30 cellular contexts compared by ENCODE assay signal in genomic region chr17:53971361-53971760, GRCh38.
"Had no signal": no experiment of that assay in that cellular context is flagged by ENCODE, and none has a peak within 500 bp of the region (broad histone marks: within the 10 kb centered on the region; RNA-seq: fewer than 3 reads in every experiment).

No MANE protein-coding gene starts in this region.

- DNase-seq: hippocampal formation; kidney; left colon; left lung; lower lobe of right lung; mammary epithelial cell; mesenchymal stem cell; naive B cell; natural killer cell; nephron progenitor cell; pancreas; posterior cingulate gyrus; retina; right cardiac atrium; stimulated activated CD4-positive, alpha-beta T cell treated with anti-CD3 and anti-CD28 coated beads, Interleukin-12 subunit alpha, Interleukin-12 subunit beta, amount 100 ng/mL, for 4 hours; stimulated activated CD4-positive, alpha-beta T cell treated with anti-CD3 and anti-CD28 coated beads, Interleukin-15, amount 100 ng/mL, for 24 hours; stimulated activated CD4-positive, alpha-beta T cell treated with anti-CD3 and anti-CD28 coated beads, Interleukin-2, amount 100 ng/mL, for 24 hours; stimulated activated CD4-positive, alpha-beta T cell treated with anti-CD3 and anti-CD28 coated beads, Interleukin-4, amount 100 ng/mL, for 1 hour; stimulated activated naive B cell treated with anti-CD40 and anti-IgM and Interleukin-4, amounts not matched to agents 10 μg/mL and 1 μg/mL and 100 μg/mL, for 72 hours; stimulated activated naive CD8-positive, alpha-beta T cell treated with anti-CD3 and anti-CD28 coated beads, Interleukin-15, Interleukin-2, amounts not matched to agents 100 U/mL and 50 U/mL, for 24 hours; stomach; testis; thyroid gland; transverse colon; upper lobe of left lung had no signal

- H3K27ac Mint-ChIP-seq: mesothelial cell of epicardium; naive B cell; natural killer cell; nephron progenitor cell; stimulated activated naive B cell treated with anti-CD40 and anti-IgM and Interleukin-4, amounts not matched to agents 10 μg/mL and 1 μg/mL and 100 μg/mL, for 72 hours had no signal

- H3K4me1 ChIP-seq: left lung, lower lobe of right lung, pancreas, prostate gland, stomach, testis, thyroid gland, transverse colon, upper lobe of left lung, vagina had no signal

- H3K4me1 Mint-ChIP-seq: mesothelial cell of epicardium; naive B cell; natural killer cell; nephron progenitor cell; stimulated activated naive B cell treated with anti-CD40 and anti-IgM and Interleukin-4, amounts not matched to agents 10 μg/mL and 1 μg/mL and 100 μg/mL, for 72 hours had no signal

- H3K27me3 Mint-ChIP-seq: naive B cell; stimulated activated naive B cell treated with anti-CD40 and anti-IgM and Interleukin-4, amounts not matched to agents 10 μg/mL and 1 μg/mL and 100 μg/mL, for 72 hours had no signal

- H3K4me3 ChIP-seq: left lung, lower lobe of right lung, pancreas, prostate gland, skin epidermis, stomach, testis, thyroid gland, transverse colon, upper lobe of left lung, vagina had no signal

- H3K9me3 Mint-ChIP-seq: mesothelial cell of epicardium, nephron progenitor cell had no signal

- H3K36me3 Mint-ChIP-seq: mesothelial cell of epicardium; naive B cell; natural killer cell; stimulated activated naive B cell treated with anti-CD40 and anti-IgM and Interleukin-4, amounts not matched to agents 10 μg/mL and 1 μg/mL and 100 μg/mL, for 72 hours had no signal

- H3K9me3 ChIP-seq: left lung, lower lobe of right lung, pancreas, prostate gland, stomach, testis, thyroid gland, transverse colon, upper lobe of left lung, vagina had no signal

- ATAC-seq: left colon; left lung; lower lobe of right lung; natural killer cell; pancreas; right cardiac atrium; sciatic nerve; stimulated activated naive B cell treated with anti-CD40 and anti-IgM and Interleukin-4, amounts not matched to agents 10 μg/mL and 1 μg/mL and 100 μg/mL, for 72 hours; stimulated activated naive CD8-positive, alpha-beta T cell treated with anti-CD3 and anti-CD28 coated beads, Interleukin-15, Interleukin-2, amounts not matched to agents 100 U/mL and 50 U/mL, for 24 hours had no signal

- H3K27me3 ChIP-seq: left lung, stomach, testis, thyroid gland, transverse colon, upper lobe of left lung, vagina had no signal

- H3K27ac ChIP-seq: left lung, lower lobe of right lung, pancreas, prostate gland, skin epidermis, stomach, testis, thyroid gland, transverse colon, upper lobe of left lung, vagina had no signal

- H3K36me3 ChIP-seq: left lung, lower lobe of right lung, pancreas, prostate gland, stomach, thyroid gland, transverse colon, upper lobe of left lung, vagina had no signal

- H3K4me3 Mint-ChIP-seq: mesothelial cell of epicardium; naive B cell; natural killer cell; nephron progenitor cell; stimulated activated naive B cell treated with anti-CD40 and anti-IgM and Interleukin-4, amounts not matched to agents 10 μg/mL and 1 μg/mL and 100 μg/mL, for 72 hours had no signal
